In genomic region chr15:84099181-84099580, GRCh38 we compare ENCODE assay signal across 12 cellular contexts.
A peak's percentile ranks its signal among the peaks of the same experiment; 100 is the strongest.
DNase-seq lines count a peak whose midpoint lies in the region; TF ChIP-seq lines count a peak whose summit lies in the region.
"Had no signal": no experiment of that assay in that cellular context is flagged by ENCODE, and none has a peak within 500 bp of the region (broad histone marks: within the 10 kb centered on the region; RNA-seq: fewer than 3 reads in every experiment).

No MANE protein-coding gene starts in this region.

- no peak for TF ChIP-seq POLR2A in stomach (IDR thresholded peaks at IDR 0.05)

- H3K27ac ChIP-seq in stomach = no peak overlapping the region

- 0 to 5% (median 2%) methylated on average over 1 of the region's 1 CpG for WGBS in stomach, 5 donors

- no peak overlapping the region for H3K4me3 Mint-ChIP-seq in chondrocyte (ENCODE audit: unreplicated experiment)
- H3K4me3 Mint-ChIP-seq: endodermal cell had no signal

- TF ChIP-seq CTCF in fibroblast of the aortic adventitia (IDR thresholded peaks at IDR 0.05; ENCODE audit: insufficient read depth, low read length) = no peak
- TF ChIP-seq CTCF in stomach (IDR thresholded peaks at IDR 0.05) = no peak
- TF ChIP-seq CTCF in chondrocyte (IDR thresholded peaks at IDR 0.05) = no peak

- H3K27ac Mint-ChIP-seq in chondrocyte (ENCODE audit: unreplicated experiment) = no peak overlapping the region
- H3K27ac Mint-ChIP-seq: endodermal cell had no signal

- no peaks in the 10 kb centered on the region for H3K9me3 Mint-ChIP-seq in chondrocyte (ENCODE audit: low read depth)
- H3K9me3 Mint-ChIP-seq: endodermal cell had no signal

- H3K4me1 Mint-ChIP-seq in chondrocyte (ENCODE audit: low read depth) = peaks cover 6% of the 10 kb centered on the region

- no peak for TF ChIP-seq EP300 in stomach (IDR thresholded peaks at IDR 0.05)

- no peaks in the 10 kb centered on the region for H3K9me3 ChIP-seq in stomach

- H3K27me3 Mint-ChIP-seq in chondrocyte (ENCODE audit: low read depth) = no peaks in the 10 kb centered on the region

- no peaks in the 10 kb centered on the region for H3K36me3 ChIP-seq in stomach

- H3K36me3 Mint-ChIP-seq in chondrocyte (ENCODE audit: low read depth) = no peaks in the 10 kb centered on the region

- H3K4me3 ChIP-seq in fibroblast of the aortic adventitia (ENCODE audit: low read depth, low read length) = no peak overlapping the region
- H3K4me3 ChIP-seq in stomach = no peak overlapping the region

- H3K4me1 ChIP-seq in stomach = no peaks in the 10 kb centered on the region

- intact Hi-C loops in stomach (cut with DNase I; ENCODE audit: low total_unique reads) = no loop called here

- peak; percentile 22 for DNase-seq in SIG-M5 treated with dmso at 0.1 percent for 504 hours (lab: John Stamatoyannopoulos, UW; ENCODE audit: unreplicated experiment)
- DNase-seq in SIG-M5 (lab: John Stamatoyannopoulos, UW) = no peak
- peak; percentile 7 for DNase-seq in RPMI7951 (ENCODE audit: low read depth)
- peak; percentile 6 for DNase-seq in fibroblast of the aortic adventitia (ENCODE audit: low read depth)
- peak; percentile 34 for DNase-seq in stomach
- no peak for DNase-seq in chondrocyte (ENCODE audit: low spot score)
- no peak for DNase-seq in RKO (ENCODE audit: low spot score)
- DNase-seq in activated T-cell treated with anti-CD3 and anti-CD28 coated beads for 4 hours = no peak
- DNase-seq: activated effector memory CD4-positive, alpha-beta T cell treated with anti-CD3 and anti-CD28 coated beads, Interleukin-2, amount 50 U/mL, for 16 hours; endodermal cell; NCI-H446 treated with DMSO at 0.1 percent for 48 hours; posterior cingulate gyrus had no signal

- H3K27me3 ChIP-seq in stomach = no peaks in the 10 kb centered on the region

Comparison
In these comparisons a context has a peak if more than half of its experiments do, and no peak if none do; other contexts are left out.
1. DNase-seq: peak in SIG-M5 treated with dmso at 0.1 percent for 504 hours (single experiment), RPMI7951 (single experiment), fibroblast of the aortic adventitia (single experiment) and stomach (single experiment); none in SIG-M5 (single experiment), chondrocyte (single experiment), RKO (single experiment) and activated T-cell treated with anti-CD3 and anti-CD28 coated beads for 4 hours (single experiment).